1 cellular context compared by ENCODE assay signal in the genomic region with DNA sequence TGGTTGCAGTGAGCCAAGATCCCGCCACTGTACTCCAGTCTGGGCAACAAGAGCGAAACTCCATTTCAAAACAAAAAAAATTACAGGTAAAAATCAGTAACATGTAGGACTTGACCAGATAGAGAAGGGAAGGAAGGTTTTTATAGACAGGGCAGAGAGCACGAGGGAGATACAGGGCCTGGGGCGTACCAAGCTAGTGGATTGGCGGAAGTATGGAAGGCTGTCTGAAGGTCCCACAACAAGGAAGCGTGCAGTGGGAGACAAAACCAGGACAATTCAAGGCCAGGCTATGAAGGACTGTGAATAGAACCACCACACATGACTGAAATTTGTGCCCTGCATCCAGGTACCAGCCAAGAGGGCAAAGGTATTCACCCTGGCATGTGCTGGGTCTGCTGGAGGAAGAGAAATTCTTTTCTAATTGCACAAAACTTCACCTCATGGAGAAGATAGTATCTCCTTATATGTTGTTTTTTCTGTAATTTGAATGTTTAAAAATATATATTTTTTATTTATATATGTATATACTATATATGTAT.
TF ChIP-seq lines count a peak whose summit lies in the region.

No MANE protein-coding gene starts in this region.

TF ChIP-seq in GM23338, 12 proteins besides CTCF, POLR2A, EP300 and RAD21 (continued from another document):
- TF ChIP-seq, protein P1, sequence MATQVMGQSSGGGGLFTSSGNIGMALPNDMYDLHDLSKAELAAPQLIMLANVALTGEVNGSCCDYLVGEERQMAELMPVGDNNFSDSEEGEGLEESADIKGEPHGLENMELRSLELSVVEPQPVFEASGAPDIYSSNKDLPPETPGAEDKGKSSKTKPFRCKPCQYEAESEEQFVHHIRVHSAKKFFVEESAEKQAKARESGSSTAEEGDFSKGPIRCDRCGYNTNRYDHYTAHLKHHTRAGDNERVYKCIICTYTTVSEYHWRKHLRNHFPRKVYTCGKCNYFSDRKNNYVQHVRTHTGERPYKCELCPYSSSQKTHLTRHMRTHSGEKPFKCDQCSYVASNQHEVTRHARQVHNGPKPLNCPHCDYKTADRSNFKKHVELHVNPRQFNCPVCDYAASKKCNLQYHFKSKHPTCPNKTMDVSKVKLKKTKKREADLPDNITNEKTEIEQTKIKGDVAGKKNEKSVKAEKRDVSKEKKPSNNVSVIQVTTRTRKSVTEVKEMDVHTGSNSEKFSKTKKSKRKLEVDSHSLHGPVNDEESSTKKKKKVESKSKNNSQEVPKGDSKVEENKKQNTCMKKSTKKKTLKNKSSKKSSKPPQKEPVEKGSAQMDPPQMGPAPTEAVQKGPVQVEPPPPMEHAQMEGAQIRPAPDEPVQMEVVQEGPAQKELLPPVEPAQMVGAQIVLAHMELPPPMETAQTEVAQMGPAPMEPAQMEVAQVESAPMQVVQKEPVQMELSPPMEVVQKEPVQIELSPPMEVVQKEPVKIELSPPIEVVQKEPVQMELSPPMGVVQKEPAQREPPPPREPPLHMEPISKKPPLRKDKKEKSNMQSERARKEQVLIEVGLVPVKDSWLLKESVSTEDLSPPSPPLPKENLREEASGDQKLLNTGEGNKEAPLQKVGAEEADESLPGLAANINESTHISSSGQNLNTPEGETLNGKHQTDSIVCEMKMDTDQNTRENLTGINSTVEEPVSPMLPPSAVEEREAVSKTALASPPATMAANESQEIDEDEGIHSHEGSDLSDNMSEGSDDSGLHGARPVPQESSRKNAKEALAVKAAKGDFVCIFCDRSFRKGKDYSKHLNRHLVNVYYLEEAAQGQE (IDR thresholded peaks at IDR 0.05; ENCODE audit: unreplicated experiment): no peak
- TF ChIP-seq ZNF114 (CRISPR knock-in tag; IDR thresholded peaks at IDR 0.05): no peak
- no peak for TF ChIP-seq POLR2AphosphoS5 (IDR thresholded peaks at IDR 0.05; ENCODE audit: low read depth)
